Comparison of ENCODE assay signal across 23 cellular contexts in genomic region chrX:107724653-107725052, GRCh38. TPM values are rescaled to one million over a fixed set of nuclear protein-coding genes. Genes with fewer than 3 reads are reported as not detected.
A peak's percentile ranks its signal among the peaks of the same experiment; 100 is the strongest.
DNase-seq lines count a peak whose midpoint lies in the region; ATAC-seq and TF ChIP-seq lines count a peak whose summit lies in the region.
"Had no signal": no experiment of that assay in that cellular context is flagged by ENCODE, and none has a peak within 500 bp of the region (broad histone marks: within the 10 kb centered on the region; RNA-seq: fewer than 3 reads in every experiment).

No MANE protein-coding gene starts in this region.

- peaks cover 3 to 22% (median 13%) of the 10 kb centered on the region in 4 donors for H3K4me1 Mint-ChIP-seq in naive thymus-derived CD8-positive, alpha-beta T cell

- H3K36me3 Mint-ChIP-seq in naive thymus-derived CD8-positive, alpha-beta T cell: no peaks in the 10 kb centered on the region
- H3K36me3 Mint-ChIP-seq: IgD-negative memory B cell had no signal

- H3K27ac Mint-ChIP-seq in naive thymus-derived CD8-positive, alpha-beta T cell: peak overlapping the region in 2 of 10 donors; percentile 1 to 2
- H3K27ac Mint-ChIP-seq: H9 had no signal

- TF ChIP-seq CTCF in C4-2B (conservative IDR thresholded peaks at IDR 0.05) (no peak), gastrocnemius medialis (IDR thresholded peaks at IDR 0.05 in 4 of 5, conservative IDR thresholded peaks at IDR 0.05 in 1 of 5) (no peak), GM13976 (IDR thresholded peaks at IDR 0.05; ENCODE audit: borderline replicate concordance, control extremely low read depth, extremely low read depth, insufficient read depth, missing control alignments) (no peak)

- intact Hi-C loops in gastrocnemius medialis (cut with DNase I; ENCODE audit: low total_unique reads): no loop called here

- H3K27ac ChIP-seq in C4-2B: peak overlapping the region; percentile 92
- H3K27ac ChIP-seq in cingulate gyrus (ENCODE audit: low read depth, low read length): peak overlapping the region; percentile 42
- H3K27ac ChIP-seq in gastrocnemius medialis: peak overlapping the region; percentile 87 to 96 (median 94)
- H3K27ac ChIP-seq: SJCRH30 had no signal

- no peaks in the 10 kb centered on the region for H3K9me3 Mint-ChIP-seq in naive thymus-derived CD8-positive, alpha-beta T cell
- H3K9me3 Mint-ChIP-seq: IgD-negative memory B cell had no signal

- no peaks in the 10 kb centered on the region for H3K27me3 Mint-ChIP-seq in naive thymus-derived CD8-positive, alpha-beta T cell

- peaks cover 91 to 93% of the 10 kb centered on the region in 2 donors for H3K4me1 ChIP-seq in gastrocnemius medialis

- in situ Hi-C loops in gastrocnemius medialis (cut with MboI; ENCODE audit: low sequenced_read_pairs in 4 of 4): no loop called here
- in situ Hi-C loops in GM13976 (cut with MboI; ENCODE audit: low sequenced_read_pairs, unreplicated experiment): no loop called here

- no peak overlapping the region for H3K4me3 Mint-ChIP-seq in naive thymus-derived CD8-positive, alpha-beta T cell
- H3K4me3 Mint-ChIP-seq: H9, IgD-negative memory B cell had no signal

- H3K9me3 ChIP-seq in gastrocnemius medialis: no peaks in the 10 kb centered on the region
- H3K9me3 ChIP-seq: MG63, SJCRH30 had no signal

- no peaks in the 10 kb centered on the region for H3K27me3 ChIP-seq in gastrocnemius medialis
- H3K27me3 ChIP-seq: MG63, SJCRH30 had no signal

- no peak for ATAC-seq in gastrocnemius medialis
- ATAC-seq in naive thymus-derived CD8-positive, alpha-beta T cell: no peak
- ATAC-seq: PC-3 had no signal

- POLR2A ChIA-PET in naive thymus-derived CD8-positive, alpha-beta T cell (lab: Charles Lee): interaction anchor here (1.2 kb wide), 1 partner anchor 12 kb away, joined by 3 read pairs; no protein-coding TSS in a partner anchor

- no peaks in the 10 kb centered on the region for H3K36me3 ChIP-seq in gastrocnemius medialis
- H3K36me3 ChIP-seq: MG63, SJCRH30 had no signal

- DNase-seq in NCI-H446 treated with DMSO at 0.1 percent for 48 hours (lab: John Stamatoyannopoulos, UW) (peak; percentile 26), gastrocnemius medialis (no peak), NCI-H345 (lab: John Stamatoyannopoulos, UW) (no peak), NOMO-1 (lab: John Stamatoyannopoulos, UW; ENCODE audit: unreplicated experiment in 2 of 2) (no peak), GM13976 (ENCODE audit: low spot score) (no peak)
- no peak for DNase-seq in naive thymus-derived CD8-positive, alpha-beta T cell
- DNase-seq: ACHN, C1 segment of cervical spinal cord, GF-D8, H9, Karpas-422, MG63, NCI-H1092, NCI-H146, NCI-H2029 treated with DMSO at 0.1 percent for 48 hours, NCI-H510A, NCI-H82, PC-3, SJCRH30 had no signal

- H3K4me3 ChIP-seq in gastrocnemius medialis: no peak overlapping the region
- H3K4me3 ChIP-seq: MG63, SJCRH30 had no signal

- no peak for TF ChIP-seq POLR2A in gastrocnemius medialis (IDR thresholded peaks at IDR 0.05)

RNA-seq across cellular contexts. Expression of gene TSC22D3, which starts 50.9 kb away (rescaled TPM):
- total RNA-seq in gastrocnemius medialis: 1,000 to 10,000 TPM in 2 of 4 donors, 100 to 1,000 TPM in 2; 689 to 1,948 (median 1,054) TPM
- total RNA-seq in naive thymus-derived CD8-positive, alpha-beta T cell: 100 to 1,000 TPM; 196 to 214 TPM
- 100 to 1,000 TPM; 437 to 997 (median 737) TPM for polyA plus RNA-seq in naive thymus-derived CD8-positive, alpha-beta T cell

RNA-seq across cellular contexts. Expression of gene NCBP2L, which starts 52.9 kb away (rescaled TPM):
- total RNA-seq in gastrocnemius medialis: under 1 TPM in 1 of 4 donors, not detected in 3; 0.11 TPM
- not detected for total RNA-seq in naive thymus-derived CD8-positive, alpha-beta T cell
- under 1 TPM in 2 of 3 donors, not detected in 1; 0.17 to 0.21 TPM for polyA plus RNA-seq in naive thymus-derived CD8-positive, alpha-beta T cell
- total RNA-seq: Daoy, H9, PC-3, SJCRH30 had no signal
- polyA plus RNA-seq: IgD-negative memory B cell had no signal

Comparison
In these comparisons a context has a peak if more than half of its experiments do, and no peak if none do; other contexts are left out.
1. H3K27ac ChIP-seq: peak in every context shown above with its lines; median percentile 94 in gastrocnemius medialis; 92 in C4-2B; 42 in cingulate gyrus.